Comparison of ENCODE assay signal across 9 cellular contexts in the genomic region with DNA sequence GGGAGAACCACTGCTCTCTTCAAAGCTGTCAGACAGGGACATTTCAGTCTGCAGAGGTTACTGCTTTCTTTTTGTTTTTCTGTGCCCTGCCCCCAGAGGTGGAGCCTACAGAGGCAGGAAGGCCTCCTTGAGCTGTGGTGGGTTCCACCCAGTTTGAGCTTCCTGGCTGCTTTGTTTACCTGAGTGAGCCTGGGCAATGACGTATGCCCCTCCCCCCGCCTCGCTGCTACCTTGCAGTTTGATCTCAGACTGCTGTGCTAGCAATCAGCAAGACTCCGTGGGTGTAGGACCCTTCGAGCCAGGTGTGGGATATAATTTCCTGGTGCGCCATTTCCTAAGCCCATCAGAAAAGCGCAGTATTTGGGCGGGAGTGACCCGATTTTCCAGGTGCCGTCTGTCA. TPM values are rescaled to one million over a fixed set of nuclear protein-coding genes. Genes with fewer than 3 reads are reported as not detected.
DNase-seq lines count a peak whose midpoint lies in the region; ATAC-seq and TF ChIP-seq lines count a peak whose summit lies in the region.
"Not testable (repeated sequence)": the region's sequence is repeated elsewhere in the genome, so short reads cannot be mapped to it uniquely, and the experiment has no call there.
"Had no signal": no experiment of that assay in that cellular context is flagged by ENCODE, and none has a peak within 500 bp of the region (broad histone marks: within the 10 kb centered on the region; RNA-seq: fewer than 3 reads in every experiment).

No MANE protein-coding gene starts in this region.

- peak overlapping the region; percentile 85 for H3K27ac Mint-ChIP-seq in CD8-positive, alpha-beta T cell
- H3K27ac Mint-ChIP-seq in activated CD4-positive, alpha-beta T cell treated with anti-CD3 and anti-CD28 coated beads, Interleukin-2, amount 10 ng/mL, durations not matched to agents 7 days and 5 days; activated T-helper 17 cell treated with anti-CD3 and anti-CD28 coated beads, Interleukin-2, amount 50 U/mL, for 72 hours: not testable (repeated sequence)
- H3K27ac Mint-ChIP-seq in activated CD8-positive, alpha-beta T cell treated with anti-CD3 and anti-CD28 coated beads, Interleukin-2, amount 10 ng/mL, durations not matched to agents 7 days and 5 days = peak overlapping the region; percentile 43
- peak overlapping the region; percentile 90 for H3K27ac Mint-ChIP-seq in activated naive CD4-positive, alpha-beta T cell treated with anti-CD3 and anti-CD28 coated beads, Interleukin-2, amount 10 ng/mL, durations not matched to agents 7 days and 5 days
- H3K27ac Mint-ChIP-seq in naive thymus-derived CD4-positive, alpha-beta T cell = peak overlapping the region in 7 of 9 donors; percentile 62 to 92 (median 84)

- CTCF ChIA-PET in CD8-positive, alpha-beta T cell (lab: Charles Lee); activated CD4-positive, alpha-beta T cell treated with anti-CD3 and anti-CD28 coated beads, Interleukin-2, amount 10 ng/mL, durations not matched to agents 7 days and 5 days (lab: Charles Lee); activated CD8-positive, alpha-beta T cell treated with anti-CD3 and anti-CD28 coated beads, Interleukin-2, amount 10 ng/mL, durations not matched to agents 7 days and 5 days (lab: Charles Lee); activated naive CD4-positive, alpha-beta T cell treated with anti-CD3 and anti-CD28 coated beads, Interleukin-2, amount 10 ng/mL, durations not matched to agents 7 days and 5 days (lab: Charles Lee); naive thymus-derived CD4-positive, alpha-beta T cell (lab: Charles Lee): not testable (repeated sequence)

- DNase-seq in CD8-positive, alpha-beta T cell = peak in 4 of 7 experiments; percentile 32 to 82 (median 56)
- DNase-seq in Peyer's patch (peak in 2 of 3 donors; percentile 35 to 81), stomach (peak; percentile 25)
- peak; percentile 21 for DNase-seq in activated CD4-positive, alpha-beta T cell treated with anti-CD3 and anti-CD28 coated beads, Interleukin-2, amount 10 ng/mL, durations not matched to agents 7 days and 5 days
- DNase-seq in activated CD8-positive, alpha-beta T cell treated with anti-CD3 and anti-CD28 coated beads, Interleukin-2, amount 10 ng/mL, durations not matched to agents 7 days and 5 days = peak; percentile 66
- peak; percentile 75 for DNase-seq in activated naive CD4-positive, alpha-beta T cell treated with anti-CD3 and anti-CD28 coated beads, Interleukin-2, amount 10 ng/mL, durations not matched to agents 7 days and 5 days
- peak in 8 of 9 donors; percentile 10 to 87 (median 48) for DNase-seq in naive thymus-derived CD4-positive, alpha-beta T cell

- H3K27ac ChIP-seq in CD8-positive, alpha-beta T cell (ENCODE audit: low read depth, low read length); Peyer's patch; naive thymus-derived CD4-positive, alpha-beta T cell (ENCODE audit: low read depth, low read length); stomach: not testable (repeated sequence)

- H3K4me1 ChIP-seq in CD8-positive, alpha-beta T cell (ENCODE audit: insufficient read depth, low read length); Peyer's patch; naive thymus-derived CD4-positive, alpha-beta T cell (ENCODE audit: control insufficient read depth in 2 of 2, insufficient read depth in 2 of 2, low read length in 2 of 2); stomach: not testable (repeated sequence)

- H3K9me3 Mint-ChIP-seq in CD8-positive, alpha-beta T cell; activated CD8-positive, alpha-beta T cell treated with anti-CD3 and anti-CD28 coated beads, Interleukin-2, amount 10 ng/mL, durations not matched to agents 7 days and 5 days (ENCODE audit: insufficient read depth): not testable (repeated sequence)
- H3K9me3 Mint-ChIP-seq in activated CD4-positive, alpha-beta T cell treated with anti-CD3 and anti-CD28 coated beads, Interleukin-2, amount 10 ng/mL, durations not matched to agents 7 days and 5 days = peaks cover 37% of the 10 kb centered on the region
- H3K9me3 Mint-ChIP-seq in activated T-helper 17 cell treated with anti-CD3 and anti-CD28 coated beads, Interleukin-2, amount 50 U/mL, for 72 hours = peaks cover 20% of the 10 kb centered on the region
- peaks cover 54% of the 10 kb centered on the region for H3K9me3 Mint-ChIP-seq in activated naive CD4-positive, alpha-beta T cell treated with anti-CD3 and anti-CD28 coated beads, Interleukin-2, amount 10 ng/mL, durations not matched to agents 7 days and 5 days
- H3K9me3 Mint-ChIP-seq in naive thymus-derived CD4-positive, alpha-beta T cell = peaks cover 4 to 68% (median 28%) of the 10 kb centered on the region in 11 donors

- peak overlapping the region; percentile 11 for H3K4me3 Mint-ChIP-seq in CD8-positive, alpha-beta T cell
- H3K4me3 Mint-ChIP-seq in activated CD4-positive, alpha-beta T cell treated with anti-CD3 and anti-CD28 coated beads, Interleukin-2, amount 10 ng/mL, durations not matched to agents 7 days and 5 days; activated CD8-positive, alpha-beta T cell treated with anti-CD3 and anti-CD28 coated beads, Interleukin-2, amount 10 ng/mL, durations not matched to agents 7 days and 5 days; activated naive CD4-positive, alpha-beta T cell treated with anti-CD3 and anti-CD28 coated beads, Interleukin-2, amount 10 ng/mL, durations not matched to agents 7 days and 5 days: not testable (repeated sequence)
- H3K4me3 Mint-ChIP-seq in activated T-helper 17 cell treated with anti-CD3 and anti-CD28 coated beads, Interleukin-2, amount 50 U/mL, for 72 hours = peak overlapping the region; percentile 34
- peak overlapping the region in 7 of 10 donors; percentile 27 to 74 (median 65) for H3K4me3 Mint-ChIP-seq in naive thymus-derived CD4-positive, alpha-beta T cell

- H3K4me3 ChIP-seq in CD8-positive, alpha-beta T cell (ENCODE audit: low read depth, low read length); Peyer's patch; naive thymus-derived CD4-positive, alpha-beta T cell (ENCODE audit: low read length); stomach: not testable (repeated sequence)

- not testable (repeated sequence) for TF ChIP-seq POLR2A in Peyer's patch (IDR thresholded peaks at IDR 0.05); stomach (IDR thresholded peaks at IDR 0.05)

- not testable (repeated sequence) for H3K36me3 ChIP-seq in CD8-positive, alpha-beta T cell (ENCODE audit: insufficient read depth, low read length); Peyer's patch; naive thymus-derived CD4-positive, alpha-beta T cell (ENCODE audit: control insufficient read depth in 2 of 3, insufficient read depth in 3 of 3, low read length in 3 of 3); stomach

- H3K27me3 ChIP-seq in CD8-positive, alpha-beta T cell (ENCODE audit: insufficient read depth, low read length); Peyer's patch; naive thymus-derived CD4-positive, alpha-beta T cell (ENCODE audit: control insufficient read depth in 2 of 2, insufficient read depth in 2 of 2, low read length in 2 of 2); stomach: not testable (repeated sequence)

- H3K4me1 Mint-ChIP-seq in CD8-positive, alpha-beta T cell (ENCODE audit: low read depth) = peaks cover 14% of the 10 kb centered on the region
- peaks cover 30% of the 10 kb centered on the region for H3K4me1 Mint-ChIP-seq in activated CD4-positive, alpha-beta T cell treated with anti-CD3 and anti-CD28 coated beads, Interleukin-2, amount 10 ng/mL, durations not matched to agents 7 days and 5 days
- peaks cover 27% of the 10 kb centered on the region for H3K4me1 Mint-ChIP-seq in activated CD8-positive, alpha-beta T cell treated with anti-CD3 and anti-CD28 coated beads, Interleukin-2, amount 10 ng/mL, durations not matched to agents 7 days and 5 days (ENCODE audit: low read depth)
- not testable (repeated sequence) for H3K4me1 Mint-ChIP-seq in activated T-helper 17 cell treated with anti-CD3 and anti-CD28 coated beads, Interleukin-2, amount 50 U/mL, for 72 hours
- peaks cover 33% of the 10 kb centered on the region for H3K4me1 Mint-ChIP-seq in activated naive CD4-positive, alpha-beta T cell treated with anti-CD3 and anti-CD28 coated beads, Interleukin-2, amount 10 ng/mL, durations not matched to agents 7 days and 5 days
- H3K4me1 Mint-ChIP-seq in naive thymus-derived CD4-positive, alpha-beta T cell = peaks cover 10 to 36% (median 17%) of the 10 kb centered on the region in 7 donors

- peaks cover 29% of the 10 kb centered on the region for H3K36me3 Mint-ChIP-seq in CD8-positive, alpha-beta T cell
- peaks cover 24% of the 10 kb centered on the region for H3K36me3 Mint-ChIP-seq in activated CD4-positive, alpha-beta T cell treated with anti-CD3 and anti-CD28 coated beads, Interleukin-2, amount 10 ng/mL, durations not matched to agents 7 days and 5 days (ENCODE audit: low read depth)
- H3K36me3 Mint-ChIP-seq in activated CD8-positive, alpha-beta T cell treated with anti-CD3 and anti-CD28 coated beads, Interleukin-2, amount 10 ng/mL, durations not matched to agents 7 days and 5 days (ENCODE audit: low read depth) = peaks cover 24% of the 10 kb centered on the region
- H3K36me3 Mint-ChIP-seq in activated T-helper 17 cell treated with anti-CD3 and anti-CD28 coated beads, Interleukin-2, amount 50 U/mL, for 72 hours (ENCODE audit: low read depth) = not testable (repeated sequence)
- peaks cover 42% of the 10 kb centered on the region for H3K36me3 Mint-ChIP-seq in activated naive CD4-positive, alpha-beta T cell treated with anti-CD3 and anti-CD28 coated beads, Interleukin-2, amount 10 ng/mL, durations not matched to agents 7 days and 5 days
- H3K36me3 Mint-ChIP-seq in naive thymus-derived CD4-positive, alpha-beta T cell = peaks cover 8 to 66% (median 10%) of the 10 kb centered on the region in 5 donors

- 81 to 96% (median 91%) methylated on average over 10 of the region's 10 CpGs for WGBS in stomach, 5 donors

- not testable (repeated sequence) for TF ChIP-seq CTCF in CD8-positive, alpha-beta T cell (IDR thresholded peaks at IDR 0.05); Peyer's patch (IDR thresholded peaks at IDR 0.05); stomach (IDR thresholded peaks at IDR 0.05)

- intact Hi-C loops in CD8-positive, alpha-beta T cell (cut with DNase I, micrococcal nuclease); naive thymus-derived CD4-positive, alpha-beta T cell (cut with micrococcal nuclease); stomach (cut with DNase I; ENCODE audit: low total_unique reads): not testable (repeated sequence)

- ATAC-seq in CD8-positive, alpha-beta T cell; activated CD8-positive, alpha-beta T cell treated with anti-CD3 and anti-CD28 coated beads, Interleukin-2, amount 10 ng/mL, durations not matched to agents 7 days and 5 days; activated T-helper 17 cell treated with anti-CD3 and anti-CD28 coated beads, Interleukin-2, amount 50 U/mL, for 72 hours (replicated peaks); naive thymus-derived CD4-positive, alpha-beta T cell: not testable (repeated sequence)

- not testable (repeated sequence) for H3K9me3 ChIP-seq in CD8-positive, alpha-beta T cell (ENCODE audit: low read length); Peyer's patch; naive thymus-derived CD4-positive, alpha-beta T cell (ENCODE audit: control insufficient read depth in 2 of 3, low read length in 3 of 3); stomach

- not testable (repeated sequence) for TF ChIP-seq EP300 in stomach (IDR thresholded peaks at IDR 0.05)

- POLR2A ChIA-PET in CD8-positive, alpha-beta T cell (lab: Charles Lee) = interaction anchor here (1.3 to 1.5 kb wide), 2 partner anchors 44 to 48 kb away, joined by 3 to 5 read pairs; no protein-coding TSS in a partner anchor
- POLR2A ChIA-PET in activated CD4-positive, alpha-beta T cell treated with anti-CD3 and anti-CD28 coated beads, Interleukin-2, amount 10 ng/mL, durations not matched to agents 7 days and 5 days (lab: Charles Lee); activated CD8-positive, alpha-beta T cell treated with anti-CD3 and anti-CD28 coated beads, Interleukin-2, amount 10 ng/mL, durations not matched to agents 7 days and 5 days (lab: Charles Lee): not testable (repeated sequence)
- POLR2A ChIA-PET in naive thymus-derived CD4-positive, alpha-beta T cell (lab: Charles Lee) = interaction anchor here (1.0 kb wide), 1 partner anchor 44 kb away, joined by 4 read pairs; no protein-coding TSS in a partner anchor

- not testable (repeated sequence) for H3K27me3 Mint-ChIP-seq in CD8-positive, alpha-beta T cell (ENCODE audit: low read depth); activated CD4-positive, alpha-beta T cell treated with anti-CD3 and anti-CD28 coated beads, Interleukin-2, amount 10 ng/mL, durations not matched to agents 7 days and 5 days; activated CD8-positive, alpha-beta T cell treated with anti-CD3 and anti-CD28 coated beads, Interleukin-2, amount 10 ng/mL, durations not matched to agents 7 days and 5 days (ENCODE audit: low read depth); activated T-helper 17 cell treated with anti-CD3 and anti-CD28 coated beads, Interleukin-2, amount 50 U/mL, for 72 hours; activated naive CD4-positive, alpha-beta T cell treated with anti-CD3 and anti-CD28 coated beads, Interleukin-2, amount 10 ng/mL, durations not matched to agents 7 days and 5 days; naive thymus-derived CD4-positive, alpha-beta T cell

RNA-seq across cellular contexts. Expression of a gene that starts 48.4 kb away (rescaled TPM):
- total RNA-seq in CD8-positive, alpha-beta T cell = 100 to 1,000 TPM; 122 to 145 TPM
- total RNA-seq in Peyer's patch (10 to 100 TPM; 34.7 to 87.0 (median 43.2) TPM), stomach (10 to 100 TPM in 3 of 5 donors, 1 to 10 TPM in 1, under 1 TPM in 1; 0.58 to 24.1 (median 11.9) TPM)
- total RNA-seq in activated CD4-positive, alpha-beta T cell treated with anti-CD3 and anti-CD28 coated beads, Interleukin-2, amount 10 ng/mL, durations not matched to agents 7 days and 5 days = 100 to 1,000 TPM; 137 to 143 TPM
- total RNA-seq in activated CD8-positive, alpha-beta T cell treated with anti-CD3 and anti-CD28 coated beads, Interleukin-2, amount 10 ng/mL, durations not matched to agents 7 days and 5 days = 100 to 1,000 TPM; 139 to 149 TPM
- total RNA-seq in activated T-helper 17 cell treated with anti-CD3 and anti-CD28 coated beads, Interleukin-2, amount 50 U/mL, for 72 hours = 100 to 1,000 TPM in 1 of 2 donors, 10 to 100 TPM in 1; 93.9 to 102 TPM
- total RNA-seq in naive thymus-derived CD4-positive, alpha-beta T cell = 100 to 1,000 TPM; 124 to 169 (median 159) TPM
- polyA plus RNA-seq in naive thymus-derived CD4-positive, alpha-beta T cell = 100 to 1,000 TPM; 105 to 204 TPM
- polyA plus RNA-seq in stomach = 1 to 10 TPM; 1.5 to 5.2 (median 3.5) TPM
- polyA plus RNA-seq: K562 had no signal

Comparison
In these comparisons a context has a peak if more than half of its experiments do, and no peak if none do; other contexts are left out.
1. DNase-seq: peak in every context shown above with its lines; median percentile 75 in activated naive CD4-positive, alpha-beta T cell treated with anti-CD3 and anti-CD28 coated beads, Interleukin-2, amount 10 ng/mL, durations not matched to agents 7 days and 5 days; 66 in activated CD8-positive, alpha-beta T cell treated with anti-CD3 and anti-CD28 coated beads, Interleukin-2, amount 10 ng/mL, durations not matched to agents 7 days and 5 days; 58 in Peyer's patch; 56 in CD8-positive, alpha-beta T cell; 48 in naive thymus-derived CD4-positive, alpha-beta T cell; 25 in stomach; 21 in activated CD4-positive, alpha-beta T cell treated with anti-CD3 and anti-CD28 coated beads, Interleukin-2, amount 10 ng/mL, durations not matched to agents 7 days and 5 days.